In genomic region chr14:43894534-43894933, GRCh38 we compare ENCODE assay signal across 9 cellular contexts.
DNase-seq lines count a peak whose midpoint lies in the region; ATAC-seq and TF ChIP-seq lines count a peak whose summit lies in the region.
"Had no signal": no experiment of that assay in that cellular context is flagged by ENCODE, and none has a peak within 500 bp of the region (broad histone marks: within the 10 kb centered on the region; RNA-seq: fewer than 3 reads in every experiment).

No MANE protein-coding gene starts in this region.

- H3K4me3 ChIP-seq in GM12864 (ENCODE audit: low read depth, low read length) (no peak overlapping the region), kidney epithelial cell (ENCODE audit: low read depth, low read length) (no peak overlapping the region), spleen (no peak overlapping the region)
- H3K4me3 ChIP-seq: thyroid gland had no signal

- H3K4me1 ChIP-seq in spleen: no peaks in the 10 kb centered on the region
- H3K4me1 ChIP-seq: thyroid gland had no signal

- no peaks in the 10 kb centered on the region for H3K9me3 ChIP-seq in spleen
- H3K9me3 ChIP-seq: thyroid gland had no signal

- no peak overlapping the region for H3K27ac Mint-ChIP-seq in activated naive CD4-positive, alpha-beta T cell treated with anti-CD3 and anti-CD28 coated beads, Interleukin-2, amount 10 ng/mL, durations not matched to agents 7 days and 5 days

- no peak overlapping the region for H3K4me3 Mint-ChIP-seq in activated naive CD4-positive, alpha-beta T cell treated with anti-CD3 and anti-CD28 coated beads, Interleukin-2, amount 10 ng/mL, durations not matched to agents 7 days and 5 days

- CTCF ChIA-PET in activated naive CD4-positive, alpha-beta T cell treated with anti-CD3 and anti-CD28 coated beads, Interleukin-2, amount 10 ng/mL, durations not matched to agents 7 days and 5 days (lab: Charles Lee): no interaction called here

- no peak overlapping the region for H3K27ac ChIP-seq in spleen
- H3K27ac ChIP-seq: thyroid gland had no signal

- H3K36me3 Mint-ChIP-seq in activated naive CD4-positive, alpha-beta T cell treated with anti-CD3 and anti-CD28 coated beads, Interleukin-2, amount 10 ng/mL, durations not matched to agents 7 days and 5 days: no peaks in the 10 kb centered on the region

- DNase-seq in GM12864 (ENCODE audit: low read depth): peak; percentile 1
- peak; percentile 25 for DNase-seq in RPMI8226
- DNase-seq in kidney epithelial cell (ENCODE audit: low read depth): no peak
- DNase-seq in activated naive CD4-positive, alpha-beta T cell treated with anti-CD3 and anti-CD28 coated beads, Interleukin-2, amount 10 ng/mL, durations not matched to agents 7 days and 5 days: no peak
- no peak for DNase-seq in spleen
- no peak for DNase-seq in HCEC 1CT
- DNase-seq: thyroid gland had no signal

- no peaks in the 10 kb centered on the region for H3K9me3 Mint-ChIP-seq in activated naive CD4-positive, alpha-beta T cell treated with anti-CD3 and anti-CD28 coated beads, Interleukin-2, amount 10 ng/mL, durations not matched to agents 7 days and 5 days

- TF ChIP-seq CTCF in GM12864 (IDR thresholded peaks at IDR 0.05; ENCODE audit: low read depth, low read length, missing control alignments) (peak; percentile 51), kidney epithelial cell (IDR thresholded peaks at IDR 0.05; ENCODE audit: insufficient read depth, low read length, poor library complexity, severe bottlenecking) (peak; percentile 49), spleen (IDR thresholded peaks at IDR 0.05 in 8 of 11, conservative IDR thresholded peaks at IDR 0.05 in 3 of 11) (peak in 4 of 11 experiments; percentile 29 to 30 (median 30))

- H3K36me3 ChIP-seq in kidney epithelial cell (ENCODE audit: control insufficient read depth, insufficient read depth, low read length) (no peaks in the 10 kb centered on the region), spleen (no peaks in the 10 kb centered on the region)
- H3K36me3 ChIP-seq: thyroid gland had no signal

- H3K27me3 ChIP-seq in kidney epithelial cell (ENCODE audit: control insufficient read depth, insufficient read depth, low read length): no peaks in the 10 kb centered on the region
- no peaks in the 10 kb centered on the region for H3K27me3 ChIP-seq in spleen (replicated peaks in 1 of 7)
- H3K27me3 ChIP-seq: thyroid gland had no signal

- H3K4me1 Mint-ChIP-seq in activated naive CD4-positive, alpha-beta T cell treated with anti-CD3 and anti-CD28 coated beads, Interleukin-2, amount 10 ng/mL, durations not matched to agents 7 days and 5 days: no peaks in the 10 kb centered on the region

- peak; percentile 72 for ATAC-seq in HG02588 (IDR thresholded peaks at IDR 0.05; ENCODE audit: unreplicated experiment)
- ATAC-seq in GM19397 (IDR thresholded peaks at IDR 0.05; ENCODE audit: unreplicated experiment): no peak

- 51 to 60% (median 55%) methylated on average over 3 of the region's 3 CpGs for WGBS in spleen, 5 donors

- intact Hi-C loops in spleen (cut with DNase I; ENCODE audit: low total_unique reads): no loop called here

- no peaks in the 10 kb centered on the region for H3K27me3 Mint-ChIP-seq in activated naive CD4-positive, alpha-beta T cell treated with anti-CD3 and anti-CD28 coated beads, Interleukin-2, amount 10 ng/mL, durations not matched to agents 7 days and 5 days

- no peak for TF ChIP-seq POLR2A in spleen (IDR thresholded peaks at IDR 0.05)

Comparison
In these comparisons a context has a peak if more than half of its experiments do, and no peak if none do; other contexts are left out.
1. DNase-seq: peak in GM12864 (single experiment) and RPMI8226 (single experiment); none in kidney epithelial cell (single experiment), activated naive CD4-positive, alpha-beta T cell treated with anti-CD3 and anti-CD28 coated beads, Interleukin-2, amount 10 ng/mL, durations not matched to agents 7 days and 5 days (single experiment), spleen (single experiment) and HCEC 1CT (single experiment).